8 cellular contexts compared by ENCODE assay signal in genomic region chr12:121626087-121626852, GRCh38. TPM values are rescaled to one million over a fixed set of nuclear protein-coding genes. Genes with fewer than 3 reads are reported as not detected.
DNase-seq lines count a peak whose midpoint lies in the region; ATAC-seq and TF ChIP-seq lines count a peak whose summit lies in the region.

ORAI1 (plus strand) TSS chr12:121626530.

- 2 to 3% methylated on average over 92 of the region's 92 CpGs for WGBS in ectodermal cell, 2 experiments

- no peaks in the 10 kb centered on the region for H3K9me3 Mint-ChIP-seq in CD8-positive, alpha-beta T cell

- H3K4me3 Mint-ChIP-seq in CD8-positive, alpha-beta T cell = peak within 1 kb of the TSS; percentile 94

- H3K27ac ChIP-seq in CD8-positive, alpha-beta T cell (ENCODE audit: low read depth, low read length) = peak within 1 kb of the TSS; percentile 73
- H3K27ac ChIP-seq in ectodermal cell (ENCODE audit: insufficient read depth, low read depth, low read length, poor library complexity, severe bottlenecking) = peak within 1 kb of the TSS; percentile 76

- peak; percentile 67 for ATAC-seq in CD8-positive, alpha-beta T cell
- peak; percentile 67 for ATAC-seq in GM19463 (IDR thresholded peaks at IDR 0.05; ENCODE audit: unreplicated experiment)

- intact Hi-C loops in CD8-positive, alpha-beta T cell (cut with DNase I, micrococcal nuclease) = loop anchor here (1.0 to 10.0 kb wide), 9 partner anchors 36 to 221 kb away; partner anchors contain the start of genes RHOF (in 1 of the 2), RNF34 (in 1 of the 2) and SETD1B (in 1 of the 2)

- peaks cover 46% of the 10 kb centered on the region for H3K4me1 Mint-ChIP-seq in CD8-positive, alpha-beta T cell (ENCODE audit: low read depth)

- H3K27me3 Mint-ChIP-seq in CD8-positive, alpha-beta T cell (ENCODE audit: low read depth) = no peaks in the 10 kb centered on the region

- peaks cover 44% of the 10 kb centered on the region for H3K4me1 ChIP-seq in CD8-positive, alpha-beta T cell (ENCODE audit: insufficient read depth, low read length)
- H3K4me1 ChIP-seq in ectodermal cell (ENCODE audit: control insufficient read depth, insufficient read depth, low read length) = peaks cover 24% of the 10 kb centered on the region

- CTCF ChIA-PET in CD8-positive, alpha-beta T cell (lab: Charles Lee) = interaction anchor here (1.1 to 11.5 kb wide), 28 partner anchors 9 to 165 kb away, joined by 3 to 159 read pairs (median 8); partner anchors contain the start of genes KDM2B and MORN3

- DNase-seq in CD8-positive, alpha-beta T cell = peak; percentile 91 to 98 (median 95)
- peak; percentile 69 for DNase-seq in HS-27A (ENCODE audit: low read depth)
- peak; percentile 63 for DNase-seq in NK-92 (lab: John Stamatoyannopoulos, UW; ENCODE audit: unreplicated experiment)
- DNase-seq in activated CD8-positive, alpha-beta memory T cell treated with anti-CD3 and anti-CD28 coated beads for 1 hour (ENCODE audit: extremely low read depth in 1 of 2, low read depth in 1 of 2) = peak; percentile 79 to 97
- peak; percentile 97 to 98 for DNase-seq in lung microvascular endothelial cell (ENCODE audit: low read depth in 2 of 2)
- DNase-seq in stimulated activated CD4-positive, alpha-beta T cell treated with anti-CD3 and anti-CD28 coated beads, TNF-alpha, amount 100 ng/mL, for 4 hours (ENCODE audit: low read depth in 3 of 3) = peak; percentile 96 to 97 (median 97)

- H3K36me3 ChIP-seq in CD8-positive, alpha-beta T cell (ENCODE audit: insufficient read depth, low read length) = no peaks in the 10 kb centered on the region
- H3K36me3 ChIP-seq in ectodermal cell (ENCODE audit: control insufficient read depth, insufficient read depth, low read length) = no peaks in the 10 kb centered on the region

- peak within 1 kb of the TSS; percentile 97 for H3K27ac Mint-ChIP-seq in CD8-positive, alpha-beta T cell

- H3K9me3 ChIP-seq in CD8-positive, alpha-beta T cell (ENCODE audit: low read length) = no peaks in the 10 kb centered on the region
- no peaks in the 10 kb centered on the region for H3K9me3 ChIP-seq in ectodermal cell (ENCODE audit: control insufficient read depth, low read length)

- H3K27me3 ChIP-seq in CD8-positive, alpha-beta T cell (ENCODE audit: insufficient read depth, low read length) = no peaks in the 10 kb centered on the region
- no peaks in the 10 kb centered on the region for H3K27me3 ChIP-seq in ectodermal cell (ENCODE audit: control insufficient read depth, insufficient read depth, low read length, poor library complexity, severe bottlenecking)

- peak within 1 kb of the TSS; percentile 70 for H3K4me3 ChIP-seq in CD8-positive, alpha-beta T cell (ENCODE audit: low read depth, low read length)
- peak within 1 kb of the TSS; percentile 73 for H3K4me3 ChIP-seq in ectodermal cell (ENCODE audit: insufficient read depth, low read depth, low read length)

- POLR2A ChIA-PET in CD8-positive, alpha-beta T cell (lab: Charles Lee) = interaction anchor here (0.5 to 4.8 kb wide), 28 partner anchors 9 to 226 kb away, joined by 3 to 61 read pairs (median 4); partner anchors contain the start of genes KDM2B, MORN3 and RNF34

- TF ChIP-seq CTCF in CD8-positive, alpha-beta T cell (IDR thresholded peaks at IDR 0.05) = no peak

- peaks cover 15% of the 10 kb centered on the region for H3K36me3 Mint-ChIP-seq in CD8-positive, alpha-beta T cell

RNA-seq across cellular contexts. Expression of gene ORAI1, which starts in this region (rescaled TPM):
- total RNA-seq in CD8-positive, alpha-beta T cell = 10 to 100 TPM; 59.0 to 62.1 TPM
- 16.8 TPM for polyA plus RNA-seq in ectodermal cell (2013, experiment 1 of 4)
- polyA plus RNA-seq in ectodermal cell (2013, experiment 2 of 4) = 18.2 TPM
- 11.1 TPM for polyA plus RNA-seq in ectodermal cell (2013, experiment 3 of 4)
- polyA plus RNA-seq in ectodermal cell (2013, experiment 4 of 4) = 12.4 TPM
- total RNA-seq in lung microvascular endothelial cell = 6.5 and 7.5 TPM in 2 replicates

Comparison
In these comparisons a context has a peak if more than half of its experiments do, and no peak if none do; other contexts are left out.
1. Peak in every context shown above with its lines: DNase-seq, ATAC-seq, H3K4me3 ChIP-seq and H3K27ac ChIP-seq.